In genomic region chr1:179807291-179807690, GRCh38 we compare ENCODE assay signal across 18 cellular contexts.
DNase-seq lines count a peak whose midpoint lies in the region; ATAC-seq, FAIRE-seq and TF ChIP-seq lines count a peak whose summit lies in the region.
"Had no signal": no experiment of that assay in that cellular context is flagged by ENCODE, and none has a peak within 500 bp of the region (broad histone marks: within the 10 kb centered on the region; RNA-seq: fewer than 3 reads in every experiment).

No MANE protein-coding gene starts in this region.

- POLR2A ChIA-PET in K562 (lab: Yijun Ruan, JAX) (interaction anchor here (1.4 kb wide), 1 partner anchor 76 kb away, joined by 3 read pairs; no protein-coding TSS in a partner anchor), endothelial cell of umbilical vein (lab: Charles Lee) (no interaction called here)

- intact Hi-C loops in K562 (cut with micrococcal nuclease) (no loop called here), endothelial cell of umbilical vein (cut with micrococcal nuclease) (no loop called here)

- H2BK15ac ChIP-seq in neuronal stem cell (ENCODE audit: low read length), result no peak overlapping the region

- no peak for TF ChIP-seq RAD21 in K562 (CRISPR knock-in tag; conservative IDR thresholded peaks at IDR 0.05 in 1 of 2, IDR thresholded peaks at IDR 0.05 in 1 of 2)

- H2BK5ac ChIP-seq in neuronal stem cell (ENCODE audit: low read length), result no peak overlapping the region

- peaks cover 13% of the 10 kb centered on the region; the same call in 1 of the 2 replicates for H4K20me1 ChIP-seq in K562 (replicated peaks; ENCODE audit: control insufficient read depth, insufficient read depth, low read length)
- no peaks in the 10 kb centered on the region for H4K20me1 ChIP-seq in endothelial cell of umbilical vein (replicated peaks; ENCODE audit: control insufficient read depth, extremely low read depth, insufficient read depth, low read length)

- peaks cover 0 to 4% of the 10 kb centered on the region in 2 experiments; a peak in 1 of 5 replicates for H3K4me1 ChIP-seq in K562 (replicated peaks in 1 of 2; ENCODE audit: control insufficient read depth in 2 of 2, insufficient read depth in 2 of 2, low read length in 2 of 2)
- no peaks in the 10 kb centered on the region for H3K4me1 ChIP-seq in endothelial cell of umbilical vein (ENCODE audit: control insufficient read depth, extremely low read depth, insufficient read depth, low read length)
- H3K4me1 ChIP-seq in neuronal stem cell (ENCODE audit: control insufficient read depth in 2 of 2, insufficient read depth in 1 of 2, low read depth in 1 of 2, low read length in 2 of 2), result no peaks in the 10 kb centered on the region
- peaks cover 0 to 6% (median 0%) of the 10 kb centered on the region in 4 donors for H3K4me1 ChIP-seq in tibial nerve
- H3K4me1 ChIP-seq: A549 had no signal

- DNase-seq in K562 (ENCODE audit: extremely low read depth in 1 of 4, low spot score in 3 of 4) (no peak), endothelial cell of umbilical vein (ENCODE audit: low read depth, low spot score) (peak; percentile 15), neuronal stem cell (ENCODE audit: low spot score) (no peak), GM10266 (ENCODE audit: extremely low spot score) (no peak), KG1 (lab: John Stamatoyannopoulos, UW) (no peak), tibial nerve (ENCODE audit: low spot score in 2 of 2) (no peak)
- DNase-seq: BE2C; CD4-positive, alpha-beta memory T cell; COR-L47; DMS153; DMS79 treated with DMSO at 0.1 percent for 48 hours; EL; GDM1 had no signal

- CTCF ChIA-PET in K562 (lab: Yijun Ruan, JAX; ENCODE audit: low intra/inter-chr PET ratio) (no interaction called here), endothelial cell of umbilical vein (lab: Charles Lee) (interaction anchor here (1.2 to 20.1 kb wide), 3 partner anchors 8 to 98 kb away, joined by 3 to 1591 read pairs (median 18); no protein-coding TSS in a partner anchor)

- in situ Hi-C loops in K562 (cut with MboI), result loop anchor here (10.0 kb wide), 1 partner anchor 562 kb away; no protein-coding TSS in a partner anchor

- no peak overlapping the region for H3K18ac ChIP-seq in neuronal stem cell (ENCODE audit: low read length)

- H3K4me3 ChIP-seq in K562 (no peak overlapping the region), endothelial cell of umbilical vein (replicated peaks in 1 of 3; ENCODE audit: insufficient read depth in 1 of 3, low read depth in 1 of 3, low read length in 3 of 3) (no peak overlapping the region), neuronal stem cell (ENCODE audit: low read length in 2 of 2) (no peak overlapping the region), tibial nerve (no peak overlapping the region)
- H3K4me3 ChIP-seq: A549 had no signal

- no peaks in the 10 kb centered on the region for H3K79me1 ChIP-seq in neuronal stem cell (ENCODE audit: low read depth, low read length)

- H2BK120ac ChIP-seq in neuronal stem cell (ENCODE audit: low read depth, low read length), result no peak overlapping the region

- H3K23ac ChIP-seq in neuronal stem cell (ENCODE audit: low read depth, low read length, poor library complexity), result peak overlapping the region; percentile 17

- no peaks in the 10 kb centered on the region for H3K9me3 ChIP-seq in K562 (replicated peaks; ENCODE audit: control insufficient read depth, insufficient read depth, low read depth, low read length)
- H3K9me3 ChIP-seq in endothelial cell of umbilical vein (replicated peaks; ENCODE audit: control insufficient read depth, insufficient read depth, low read length), result no peaks in the 10 kb centered on the region
- no peaks in the 10 kb centered on the region for H3K9me3 ChIP-seq in neuronal stem cell (replicated peaks in 1 of 2; ENCODE audit: control insufficient read depth in 2 of 2, insufficient read depth in 1 of 2, low read depth in 1 of 2, low read length in 2 of 2)
- H3K9me3 ChIP-seq in tibial nerve, result no peaks in the 10 kb centered on the region
- H3K9me3 ChIP-seq: A549 had no signal

- no peak for TF ChIP-seq POLR2A in K562 (conservative IDR thresholded peaks at IDR 0.05)
- no peak for TF ChIP-seq POLR2A in endothelial cell of umbilical vein (IDR thresholded peaks at IDR 0.05; ENCODE audit: low read depth, low read length)
- TF ChIP-seq POLR2A in GM18505 (IDR thresholded peaks at IDR 0.05; ENCODE audit: borderline replicate concordance, extremely low read depth, insufficient read depth, insufficient read length), result no peak
- no peak for TF ChIP-seq POLR2A in tibial nerve (IDR thresholded peaks at IDR 0.05)

- ATAC-seq in K562 (no peak), GM18505 (IDR thresholded peaks at IDR 0.05; ENCODE audit: unreplicated experiment) (no peak)
- ATAC-seq: A549 had no signal

- H3K4me2 ChIP-seq in K562 (ENCODE audit: insufficient read depth, low read length), result no peak overlapping the region
- H3K4me2 ChIP-seq in endothelial cell of umbilical vein (ENCODE audit: insufficient read depth, low read length), result no peak overlapping the region
- no peak overlapping the region for H3K4me2 ChIP-seq in neuronal stem cell (ENCODE audit: insufficient read depth, low read length, poor library complexity, severe bottlenecking)
- H3K4me2 ChIP-seq: A549 had no signal

- peak overlapping the region; percentile 73 for H2AK5ac ChIP-seq in neuronal stem cell (ENCODE audit: low read depth, low read length)

- dilution Hi-C loops in endothelial cell of umbilical vein (cut with MboI; ENCODE audit: extremely low pct_ligation_motif_present, low sequenced_read_pairs), result no loop called here

- no peaks in the 10 kb centered on the region for H3K36me3 ChIP-seq in K562 (ENCODE audit: control insufficient read depth, insufficient read depth, low read length)
- H3K36me3 ChIP-seq in endothelial cell of umbilical vein (ENCODE audit: control insufficient read depth in 2 of 2, extremely low read depth in 1 of 2, insufficient read depth in 2 of 2, low read length in 2 of 2), result no peaks in the 10 kb centered on the region
- H3K36me3 ChIP-seq in neuronal stem cell (replicated peaks in 1 of 2; ENCODE audit: control insufficient read depth in 2 of 2, insufficient read depth in 2 of 2, low read length in 2 of 2), result no peaks in the 10 kb centered on the region
- no peaks in the 10 kb centered on the region for H3K36me3 ChIP-seq in tibial nerve

- no peak for FAIRE-seq in K562 (lab: Jason Lieb, UNC)
- FAIRE-seq in endothelial cell of umbilical vein (lab: Jason Lieb, UNC), result no peak
- FAIRE-seq: A549, D721Med, HTR-8/SVneo had no signal

- no peak overlapping the region for H3K4ac ChIP-seq in neuronal stem cell (ENCODE audit: low read length)

- H4K91ac ChIP-seq in neuronal stem cell (ENCODE audit: low read depth, low read length, poor library complexity), result no peak overlapping the region

- no peak overlapping the region for H2AFZ ChIP-seq in K562 (ENCODE audit: low read depth, low read length)
- no peak overlapping the region for H2AFZ ChIP-seq in endothelial cell of umbilical vein (ENCODE audit: low read depth, low read length)
- H2AFZ ChIP-seq in neuronal stem cell (ENCODE audit: low read length), result no peak overlapping the region

- BruUV-seq in K562 (replicated peaks; lab: Mats Ljungman, UMichigan) (no TSS peak), endothelial cell of umbilical vein (replicated peaks; lab: Mats Ljungman, UMichigan) (no TSS peak)

- no peaks in the 10 kb centered on the region for H3K79me2 ChIP-seq in K562 (ENCODE audit: control insufficient read depth, insufficient read depth, low read length)
- no peaks in the 10 kb centered on the region for H3K79me2 ChIP-seq in endothelial cell of umbilical vein (ENCODE audit: control insufficient read depth, insufficient read depth, low read length)

- no peaks in the 10 kb centered on the region for H3K9me1 ChIP-seq in K562 (ENCODE audit: control insufficient read depth, insufficient read depth, low read length)
- H3K9me1 ChIP-seq in endothelial cell of umbilical vein (replicated peaks; ENCODE audit: control insufficient read depth, extremely low read depth, insufficient read depth, low read length), result no peaks in the 10 kb centered on the region

- H4K8ac ChIP-seq in neuronal stem cell (ENCODE audit: low read depth, low read length), result no peak overlapping the region

- peaks cover 29 to 69% of the 10 kb centered on the region in 2 experiments for H3K27me3 ChIP-seq in K562 (ENCODE audit: control insufficient read depth in 2 of 2, insufficient read depth in 2 of 2, low read length in 2 of 2)
- peaks cover 8 to 11% of the 10 kb centered on the region in 2 experiments for H3K27me3 ChIP-seq in endothelial cell of umbilical vein (ENCODE audit: control insufficient read depth in 2 of 2, insufficient read depth in 2 of 2, low read length in 2 of 2)
- peaks cover 0 to 52% (median 0%) of the 10 kb centered on the region in 3 experiments for H3K27me3 ChIP-seq in neuronal stem cell (ENCODE audit: control insufficient read depth in 3 of 3, insufficient read depth in 3 of 3, low read depth in 1 of 3, low read length in 3 of 3)
- H3K27me3 ChIP-seq in tibial nerve, result no peaks in the 10 kb centered on the region
- H3K27me3 ChIP-seq: BE2C had no signal

- no peak overlapping the region for H3K9ac ChIP-seq in K562 (ENCODE audit: insufficient read depth in 1 of 2, low read depth in 2 of 2, low read length in 2 of 2)
- H3K9ac ChIP-seq in endothelial cell of umbilical vein (replicated peaks; ENCODE audit: extremely low read depth, insufficient read depth, low read length), result no peak overlapping the region
- no peak overlapping the region for H3K9ac ChIP-seq in neuronal stem cell (ENCODE audit: low read depth, low read length, poor library complexity)

- H3K14ac ChIP-seq in neuronal stem cell (ENCODE audit: low read length), result no peak overlapping the region

- H3K27ac ChIP-seq in K562 (ENCODE audit: extremely low read depth, low read depth, low read length), result no peak overlapping the region
- no peak overlapping the region for H3K27ac ChIP-seq in endothelial cell of umbilical vein (ENCODE audit: insufficient read depth, low read depth, low read length)
- H3K27ac ChIP-seq in neuronal stem cell (replicated peaks; ENCODE audit: low read length), result no peak overlapping the region
- no peak overlapping the region for H3K27ac ChIP-seq in tibial nerve
- H3K27ac ChIP-seq: A549, C4-2B had no signal

- WGBS in K562 (ENCODE audit: insufficient coverage, low coverage, missing lambda C conversion rate), result 2% methylated on average over 9 of the region's 9 CpGs
- WGBS in neuronal stem cell (ENCODE audit: extremely low coverage in 2 of 2, insufficient read length in 2 of 2, insufficient replicate concordance in 1 of 2), 2 donors, result no CpG with 5 or more reads among the region's 9 CpGs
- 86 to 88% methylated on average over 8 to 9 of the region's 9 CpGs for WGBS in tibial nerve, 2 donors

- TF ChIP-seq CTCF in K562 (IDR thresholded peaks at IDR 0.05 in 2 of 3, conservative IDR thresholded peaks at IDR 0.05 in 1 of 3; ENCODE audit: insufficient read depth in 2 of 3, low read depth in 1 of 3, low read length in 3 of 3), result no peak
- TF ChIP-seq CTCF in endothelial cell of umbilical vein (IDR thresholded peaks at IDR 0.05; ENCODE audit: extremely low read depth in 1 of 2, insufficient read depth in 1 of 2, low read depth in 1 of 2, low read length in 2 of 2), result no peak
- no peak for TF ChIP-seq CTCF in GM10266 (IDR thresholded peaks at IDR 0.05; ENCODE audit: control insufficient read depth, insufficient read depth, low read depth, missing control alignments)
- TF ChIP-seq CTCF in tibial nerve (IDR thresholded peaks at IDR 0.05), result no peak

- H2BK12ac ChIP-seq in neuronal stem cell (ENCODE audit: low read length), result no peak overlapping the region

- TF ChIP-seq EP300 in K562 (IDR thresholded peaks at IDR 0.05; ENCODE audit: low read length), result no peak
- TF ChIP-seq EP300 in tibial nerve (IDR thresholded peaks at IDR 0.05), result no peak
